ENCODE assay signal across 1 cellular context in the genomic region with DNA sequence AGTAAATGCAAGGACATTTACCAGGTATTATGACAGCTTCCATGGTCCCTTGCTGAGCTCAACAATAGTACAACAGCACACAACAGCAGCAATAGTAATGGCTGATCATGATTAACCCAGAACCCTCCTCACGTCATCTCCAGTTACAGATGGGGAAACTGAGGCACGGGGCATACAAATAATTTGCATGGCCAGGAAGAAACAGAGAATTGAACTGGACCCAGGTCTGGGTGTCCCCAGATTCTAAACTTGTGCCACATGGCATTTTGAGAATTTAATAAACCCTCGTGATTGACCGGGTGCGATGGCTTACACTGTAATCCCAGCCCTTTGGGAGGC.
TF ChIP-seq lines count a peak whose summit lies in the region.

No MANE protein-coding gene starts in this region.

TF ChIP-seq in IMR-90, 13 proteins besides CTCF, POLR2A, EP300 and RAD21 (continued from another document):
- no peak for TF ChIP-seq MXI1 (IDR thresholded peaks at IDR 0.05; ENCODE audit: borderline replicate concordance, low read depth, low read length)
- no peak for TF ChIP-seq CHD1 (IDR thresholded peaks at IDR 0.05; ENCODE audit: low read depth, low read length)
- TF ChIP-seq BHLHE40 (IDR thresholded peaks at IDR 0.05; ENCODE audit: low read depth, low read length): no peak
- no peak for TF ChIP-seq CEBPB (IDR thresholded peaks at IDR 0.05; ENCODE audit: low read depth, low read length)
- no peak for TF ChIP-seq MAZ (IDR thresholded peaks at IDR 0.05; ENCODE audit: borderline replicate concordance, low read depth, low read length)
- TF ChIP-seq NFE2L2 (IDR thresholded peaks at IDR 0.05; ENCODE audit: low read depth, low read length): no peak
- no peak for TF ChIP-seq RCOR1 (IDR thresholded peaks at IDR 0.05; ENCODE audit: insufficient replicate concordance, low read length)
TF ChIP-seq in IMR-90: peak in this region for 0.
